In genomic region chr17:75665981-75666380, GRCh38 we compare ENCODE assay signal across 2 cellular contexts.
TF ChIP-seq lines count a peak whose summit lies in the region.

No MANE protein-coding gene starts in this region.

TF ChIP-seq in SK-N-SH, 30 proteins besides CTCF, POLR2A, EP300 and RAD21 (continued from another document):
- TF ChIP-seq, protein P1, sequence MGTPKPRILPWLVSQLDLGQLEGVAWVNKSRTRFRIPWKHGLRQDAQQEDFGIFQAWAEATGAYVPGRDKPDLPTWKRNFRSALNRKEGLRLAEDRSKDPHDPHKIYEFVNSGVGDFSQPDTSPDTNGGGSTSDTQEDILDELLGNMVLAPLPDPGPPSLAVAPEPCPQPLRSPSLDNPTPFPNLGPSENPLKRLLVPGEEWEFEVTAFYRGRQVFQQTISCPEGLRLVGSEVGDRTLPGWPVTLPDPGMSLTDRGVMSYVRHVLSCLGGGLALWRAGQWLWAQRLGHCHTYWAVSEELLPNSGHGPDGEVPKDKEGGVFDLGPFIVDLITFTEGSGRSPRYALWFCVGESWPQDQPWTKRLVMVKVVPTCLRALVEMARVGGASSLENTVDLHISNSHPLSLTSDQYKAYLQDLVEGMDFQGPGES (IDR thresholded peaks at IDR 0.05; ENCODE audit: low read depth, low read length): no peak
- TF ChIP-seq NFIC (IDR thresholded peaks at IDR 0.05; ENCODE audit: borderline replicate concordance) (no peak), JUND (IDR thresholded peaks at IDR 0.05) (no peak), TEAD4 (IDR thresholded peaks at IDR 0.05; ENCODE audit: borderline replicate concordance, insufficient read depth) (no peak)

TF ChIP-seq in SK-N-SH treated with all-trans-retinoic acid at 6 μM for 48 hours, 23 proteins besides CTCF, POLR2A, EP300 and RAD21 (continued from another document):
- TF ChIP-seq CSRNP3 (CRISPR knock-in tag; IDR thresholded peaks at IDR 0.05): no peak
